In genomic region chr3:134483195-134483890, GRCh38 we compare ENCODE assay signal across 2 cellular contexts.
TF ChIP-seq lines count a peak whose summit lies in the region.

No MANE protein-coding gene starts in this region.

TF ChIP-seq in A549, 52 proteins besides CTCF, POLR2A, EP300 and RAD21 (continued from another document):
- TF ChIP-seq, protein P1, sequence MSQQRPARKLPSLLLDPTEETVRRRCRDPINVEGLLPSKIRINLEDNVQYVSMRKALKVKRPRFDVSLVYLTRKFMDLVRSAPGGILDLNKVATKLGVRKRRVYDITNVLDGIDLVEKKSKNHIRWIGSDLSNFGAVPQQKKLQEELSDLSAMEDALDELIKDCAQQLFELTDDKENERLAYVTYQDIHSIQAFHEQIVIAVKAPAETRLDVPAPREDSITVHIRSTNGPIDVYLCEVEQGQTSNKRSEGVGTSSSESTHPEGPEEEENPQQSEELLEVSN (IDR thresholded peaks at IDR 0.05; ENCODE audit: borderline replicate concordance, low read depth), result no peak
- no peak for TF ChIP-seq MAFK (IDR thresholded peaks at IDR 0.05; ENCODE audit: partially characterized antibody)
- TF ChIP-seq BHLHE40 (IDR thresholded peaks at IDR 0.05; ENCODE audit: low read depth, low read length), result no peak
- TF ChIP-seq HMGXB4 (CRISPR knock-in tag; IDR thresholded peaks at IDR 0.05; ENCODE audit: borderline replicate concordance), result no peak
- TF ChIP-seq, protein P2, sequence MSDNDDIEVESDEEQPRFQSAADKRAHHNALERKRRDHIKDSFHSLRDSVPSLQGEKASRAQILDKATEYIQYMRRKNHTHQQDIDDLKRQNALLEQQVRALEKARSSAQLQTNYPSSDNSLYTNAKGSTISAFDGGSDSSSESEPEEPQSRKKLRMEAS (IDR thresholded peaks at IDR 0.05), result no peak
- no peak for TF ChIP-seq PHF8 (IDR thresholded peaks at IDR 0.05; ENCODE audit: borderline replicate concordance, low read depth)
- no peak for TF ChIP-seq EHF (CRISPR knock-in tag; IDR thresholded peaks at IDR 0.05)

TF ChIP-seq in HCT116, 20 proteins besides CTCF, POLR2A, EP300 and RAD21 (continued from another document):
- TF ChIP-seq ATF3 (IDR thresholded peaks at IDR 0.05) (no peak), SP1 (IDR thresholded peaks at IDR 0.05; ENCODE audit: low read depth) (no peak), CBX3 (IDR thresholded peaks at IDR 0.05; ENCODE audit: low read depth) (no peak), ZNF274 (IDR thresholded peaks at IDR 0.05; ENCODE audit: low read depth, low read length) (no peak), ELF1 (IDR thresholded peaks at IDR 0.05; ENCODE audit: borderline replicate concordance, low read depth) (no peak)
TF ChIP-seq in HCT116: peak in this region for 0.
